ENCODE assay signal across 13 cellular contexts in the genomic region with DNA sequence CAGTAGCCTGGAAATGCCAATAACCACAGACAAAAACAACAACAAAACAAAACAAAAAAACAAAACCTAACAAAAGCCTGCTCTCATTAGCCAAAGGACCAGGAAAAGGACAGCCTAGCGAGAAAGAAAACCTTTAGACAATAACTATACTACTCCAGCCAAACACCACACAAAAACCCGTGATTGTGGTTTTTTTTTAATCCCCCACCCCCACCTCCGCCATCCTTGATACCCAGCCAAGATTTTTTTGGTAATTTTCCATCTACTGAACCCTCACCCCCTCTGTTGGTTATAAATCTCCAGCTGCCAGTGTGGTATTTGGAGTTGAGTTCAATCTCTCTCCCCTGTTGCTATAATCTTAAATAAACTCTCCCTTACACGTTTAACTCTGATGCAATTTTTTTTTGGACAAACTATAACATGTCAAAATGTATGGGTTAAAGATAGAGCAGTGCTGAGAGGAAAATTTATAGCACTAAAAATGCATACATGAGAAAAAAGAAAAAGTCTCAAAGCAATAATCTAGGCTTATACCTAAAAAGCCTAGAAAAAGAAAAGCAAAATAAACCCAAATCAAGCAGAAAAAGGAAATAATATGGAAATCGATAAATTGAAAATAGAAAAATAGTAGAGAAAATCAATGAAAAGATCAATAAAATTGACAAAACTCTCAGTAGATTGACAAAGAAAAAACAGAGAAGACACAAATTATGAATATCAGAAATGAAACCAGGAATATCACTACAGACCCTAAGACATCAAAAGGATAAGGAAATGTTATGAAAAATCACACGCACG.
A peak's percentile ranks its signal among the peaks of the same experiment; 100 is the strongest.
DNase-seq lines count a peak whose midpoint lies in the region; ATAC-seq and TF ChIP-seq lines count a peak whose summit lies in the region.
"Had no signal": no experiment of that assay in that cellular context is flagged by ENCODE, and none has a peak within 500 bp of the region (broad histone marks: within the 10 kb centered on the region; RNA-seq: fewer than 3 reads in every experiment).

No MANE protein-coding gene starts in this region.

- CTCF ChIA-PET in HEK293 (lab: Yijun Ruan, JAX), result no interaction called here

- H3K27ac ChIP-seq in HEK293 (ENCODE audit: extremely low read depth, low read depth, low read length), result peak overlapping the region; percentile 24; the same call in 1 of the 2 replicates
- no peak overlapping the region for H3K27ac ChIP-seq in ascending aorta
- no peak overlapping the region for H3K27ac ChIP-seq in upper lobe of left lung
- H3K27ac ChIP-seq: neural progenitor cell had no signal

- POLR2A ChIA-PET in HEK293 (lab: Yijun Ruan, JAX), result no interaction called here

- WGBS in upper lobe of left lung, 2 donors, result 69 to 71% methylated on average over 7 of the region's 7 CpGs

- H3K4me3 ChIP-seq in HEK293 (ENCODE audit: low read depth, low read length), result no peak overlapping the region
- H3K4me3 ChIP-seq in ascending aorta, result no peak overlapping the region
- no peak overlapping the region for H3K4me3 ChIP-seq in upper lobe of left lung
- H3K4me3 ChIP-seq: MG63, neural progenitor cell had no signal

- ATAC-seq in sciatic nerve (peak; percentile 75), HG03095 (IDR thresholded peaks at IDR 0.05; ENCODE audit: unreplicated experiment) (no peak), upper lobe of left lung (ENCODE audit: low FRiP score in 2 of 2) (no peak)

- intact Hi-C loops in sciatic nerve (cut with DNase I) (no loop called here), ascending aorta (cut with DNase I) (no loop called here)

- H3K4me1 ChIP-seq in HEK293 (ENCODE audit: control insufficient read depth, insufficient read depth, low read length) (peaks cover 6% of the 10 kb centered on the region), ascending aorta (no peaks in the 10 kb centered on the region), upper lobe of left lung (no peaks in the 10 kb centered on the region)

- no peaks in the 10 kb centered on the region for H3K9me3 ChIP-seq in HEK293 (ENCODE audit: control insufficient read depth, insufficient read depth, low read depth, low read length)
- no peaks in the 10 kb centered on the region for H3K9me3 ChIP-seq in ascending aorta
- H3K9me3 ChIP-seq in upper lobe of left lung, result no peaks in the 10 kb centered on the region
- H3K9me3 ChIP-seq: MG63 had no signal

- peak; percentile 28 for DNase-seq in RPMI8226
- peak; percentile 26 for DNase-seq in epidermal melanocyte (ENCODE audit: insufficient read length, low spot score)
- no peak for DNase-seq in sciatic nerve (ENCODE audit: low spot score)
- no peak for DNase-seq in ascending aorta (ENCODE audit: low spot score in 2 of 2)
- no peak for DNase-seq in upper lobe of left lung
- DNase-seq: activated T-cell treated with anti-CD3 and anti-CD28 coated beads, Interleukin-2, amount 50 U/mL, for 48 hours; foreskin fibroblast; MG63; NCI-H510A treated with DMSO at 0.1 percent for 48 hours; stimulated activated CD8-positive, alpha-beta memory T cell treated with anti-CD3 and anti-CD28 coated beads, Interleukin-4, amount 100 ng/mL, for 48 hours had no signal

- TF ChIP-seq CTCF in HEK293 (tag by site-specific recombination; IDR thresholded peaks at IDR 0.05) (no peak), ascending aorta (IDR thresholded peaks at IDR 0.05) (no peak), upper lobe of left lung (IDR thresholded peaks at IDR 0.05) (no peak)

- no peaks in the 10 kb centered on the region for H3K27me3 ChIP-seq in ascending aorta
- no peaks in the 10 kb centered on the region for H3K27me3 ChIP-seq in upper lobe of left lung
- H3K27me3 ChIP-seq: MG63 had no signal

- no peak for TF ChIP-seq EP300 in upper lobe of left lung (IDR thresholded peaks at IDR 0.05)

- TF ChIP-seq POLR2A in upper lobe of left lung (IDR thresholded peaks at IDR 0.05), result no peak

- H3K36me3 ChIP-seq in HEK293 (ENCODE audit: control insufficient read depth in 2 of 2, insufficient read depth in 1 of 2, low read length in 2 of 2) (no peaks in the 10 kb centered on the region), ascending aorta (no peaks in the 10 kb centered on the region), upper lobe of left lung (no peaks in the 10 kb centered on the region)
- H3K36me3 ChIP-seq: MG63, neural progenitor cell had no signal

TF ChIP-seq in HEK293, 187 proteins besides CTCF, POLR2A, EP300 and RAD21:
- TF ChIP-seq ZNF214 (tag by site-specific recombination; IDR thresholded peaks at IDR 0.05; ENCODE audit: borderline replicate concordance) (no peak), SALL2 (tag by site-specific recombination; IDR thresholded peaks at IDR 0.05; ENCODE audit: borderline replicate concordance) (no peak), SETDB1 (IDR thresholded peaks at IDR 0.05; ENCODE audit: insufficient read length, low read length) (peak; percentile 45), ZNF785 (tag by site-specific recombination; IDR thresholded peaks at IDR 0.05) (no peak), ZNF311 (tag by site-specific recombination; IDR thresholded peaks at IDR 0.05; ENCODE audit: borderline replicate concordance) (no peak), ZBTB17 (tag by site-specific recombination; IDR thresholded peaks at IDR 0.05) (no peak), ZNF624 (tag by site-specific recombination; IDR thresholded peaks at IDR 0.05) (no peak), FEZF1 (tag by site-specific recombination; IDR thresholded peaks at IDR 0.05) (0 out of 2 replicates have a peak, but pooled peaks have one; percentile 7), ZNF843 (tag by site-specific recombination; IDR thresholded peaks at IDR 0.05) (0 out of 2 replicates have a peak, but pooled peaks have one; percentile 18), ZNF510 (tag by site-specific recombination; IDR thresholded peaks at IDR 0.05; ENCODE audit: insufficient replicate concordance) (peak; percentile 19), ZIC2 (tag by site-specific recombination; IDR thresholded peaks at IDR 0.05) (no peak), ZSCAN23 (tag by site-specific recombination; IDR thresholded peaks at IDR 0.05) (no peak), ZNF791 (tag by site-specific recombination; IDR thresholded peaks at IDR 0.05) (no peak), SP3 (tag by site-specific recombination; IDR thresholded peaks at IDR 0.05) (no peak), ZNF121 (tag by site-specific recombination; IDR thresholded peaks at IDR 0.05) (no peak)
- TF ChIP-seq, protein P1, sequence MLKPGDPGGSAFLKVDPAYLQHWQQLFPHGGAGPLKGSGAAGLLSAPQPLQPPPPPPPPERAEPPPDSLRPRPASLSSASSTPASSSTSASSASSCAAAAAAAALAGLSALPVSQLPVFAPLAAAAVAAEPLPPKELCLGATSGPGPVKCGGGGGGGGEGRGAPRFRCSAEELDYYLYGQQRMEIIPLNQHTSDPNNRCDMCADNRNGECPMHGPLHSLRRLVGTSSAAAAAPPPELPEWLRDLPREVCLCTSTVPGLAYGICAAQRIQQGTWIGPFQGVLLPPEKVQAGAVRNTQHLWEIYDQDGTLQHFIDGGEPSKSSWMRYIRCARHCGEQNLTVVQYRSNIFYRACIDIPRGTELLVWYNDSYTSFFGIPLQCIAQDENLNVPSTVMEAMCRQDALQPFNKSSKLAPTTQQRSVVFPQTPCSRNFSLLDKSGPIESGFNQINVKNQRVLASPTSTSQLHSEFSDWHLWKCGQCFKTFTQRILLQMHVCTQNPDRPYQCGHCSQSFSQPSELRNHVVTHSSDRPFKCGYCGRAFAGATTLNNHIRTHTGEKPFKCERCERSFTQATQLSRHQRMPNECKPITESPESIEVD (tag by site-specific recombination; IDR thresholded peaks at IDR 0.05), result peak; percentile 29
- TF ChIP-seq, protein P2, sequence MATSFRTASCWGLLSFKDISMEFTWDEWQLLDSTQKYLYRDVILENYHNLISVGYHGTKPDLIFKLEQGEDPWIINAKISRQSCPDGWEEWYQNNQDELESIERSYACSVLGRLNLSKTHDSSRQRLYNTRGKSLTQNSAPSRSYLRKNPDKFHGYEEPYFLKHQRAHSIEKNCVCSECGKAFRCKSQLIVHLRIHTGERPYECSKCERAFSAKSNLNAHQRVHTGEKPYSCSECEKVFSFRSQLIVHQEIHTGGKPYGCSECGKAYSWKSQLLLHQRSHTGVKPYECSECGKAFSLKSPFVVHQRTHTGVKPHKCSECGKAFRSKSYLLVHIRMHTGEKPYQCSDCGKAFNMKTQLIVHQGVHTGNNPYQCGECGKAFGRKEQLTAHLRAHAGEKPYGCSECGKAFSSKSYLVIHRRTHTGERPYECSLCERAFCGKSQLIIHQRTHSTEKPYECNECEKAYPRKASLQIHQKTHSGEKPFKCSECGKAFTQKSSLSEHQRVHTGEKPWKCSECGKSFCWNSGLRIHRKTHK (tag by site-specific recombination; IDR thresholded peaks at IDR 0.05), result no peak

Comparison
In these comparisons a context has a peak if more than half of its experiments do, and no peak if none do; other contexts are left out.
1. DNase-seq: peak in RPMI8226 (single experiment) and epidermal melanocyte (single experiment); none in sciatic nerve (single experiment), ascending aorta (0 of 2) and upper lobe of left lung (0 of 2).